Comparison of ENCODE assay signal across 2 cellular contexts in the genomic region with DNA sequence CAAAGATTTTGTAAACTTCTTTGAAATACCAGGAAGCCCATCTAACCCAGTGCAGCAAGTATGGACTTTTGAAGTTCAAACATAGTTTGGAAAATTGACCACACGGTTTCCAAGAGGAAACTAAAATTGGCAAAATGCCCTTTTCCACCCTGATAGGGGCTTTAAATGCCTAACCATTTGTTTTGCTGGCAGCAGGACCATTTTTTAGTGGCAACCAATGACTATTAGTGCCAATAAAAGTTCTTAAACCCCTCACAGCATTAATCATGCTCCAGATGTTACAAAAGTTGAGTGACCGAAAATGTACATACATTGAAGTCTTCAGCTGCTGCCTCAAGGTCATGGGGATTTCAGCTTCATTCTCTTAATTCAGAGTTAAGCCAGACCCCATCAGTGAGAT.
TF ChIP-seq lines count a peak whose summit lies in the region.

No MANE protein-coding gene starts in this region.

TF ChIP-seq in endothelial cell of umbilical vein, 7 proteins besides CTCF, POLR2A, EP300 and RAD21:
- TF ChIP-seq MAX (IDR thresholded peaks at IDR 0.05; ENCODE audit: insufficient read depth, insufficient read length) (no peak), GATA2 (IDR thresholded peaks at IDR 0.05; ENCODE audit: insufficient read depth, insufficient read length, low read depth, low read length) (no peak), EZH2 (IDR thresholded peaks at IDR 0.05; ENCODE audit: borderline replicate concordance, low read depth, low read length, severe bottlenecking) (no peak), MYC (IDR thresholded peaks at IDR 0.05; ENCODE audit: low read depth, low read length) (no peak), FOS (IDR thresholded peaks at IDR 0.05; ENCODE audit: borderline replicate concordance, insufficient read depth, low read length) (no peak), POLR2AphosphoS5 (IDR thresholded peaks at IDR 0.05; ENCODE audit: insufficient read depth, low read depth, low read length) (no peak), JUN (IDR thresholded peaks at IDR 0.05; ENCODE audit: borderline replicate concordance, insufficient read depth, insufficient read length, low read depth) (no peak)

TF ChIP-seq in GM12891, 5 proteins besides CTCF, POLR2A, EP300 and RAD21:
- no peak for TF ChIP-seq PAX5 (IDR thresholded peaks at IDR 0.05; ENCODE audit: insufficient read depth, low read length, severe bottlenecking)
- no peak for TF ChIP-seq POLR2AphosphoS5 (IDR thresholded peaks at IDR 0.05; ENCODE audit: low read depth, low read length)
- no peak for TF ChIP-seq TAF1 (IDR thresholded peaks at IDR 0.05; ENCODE audit: low read depth, low read length)
- TF ChIP-seq POU2F2 (IDR thresholded peaks at IDR 0.05; ENCODE audit: low read depth, low read length): no peak
